12 cellular contexts compared by ENCODE assay signal in genomic region chr10:28411648-28412047, GRCh38.
DNase-seq lines count a peak whose midpoint lies in the region; ATAC-seq and TF ChIP-seq lines count a peak whose summit lies in the region.
"Had no signal": no experiment of that assay in that cellular context is flagged by ENCODE, and none has a peak within 500 bp of the region (broad histone marks: within the 10 kb centered on the region; RNA-seq: fewer than 3 reads in every experiment).

No MANE protein-coding gene starts in this region.

- CTCF ChIA-PET in CD8-positive, alpha-beta T cell (lab: Charles Lee), result no interaction called here
- CTCF ChIA-PET in WTC11 (lab: Charles Lee), result no interaction called here

- no peaks in the 10 kb centered on the region for H3K36me3 ChIP-seq in CD8-positive, alpha-beta T cell (ENCODE audit: insufficient read depth, low read length)
- H3K36me3 ChIP-seq: ascending aorta, vagina had no signal

- no peaks in the 10 kb centered on the region for H3K4me1 ChIP-seq in CD8-positive, alpha-beta T cell (ENCODE audit: insufficient read depth, low read length)
- H3K4me1 ChIP-seq: ascending aorta, vagina had no signal

- no peak overlapping the region for H3K27ac Mint-ChIP-seq in stimulated activated naive B cell treated with anti-CD40 and anti-IgM and Interleukin-4, amounts not matched to agents 10 μg/mL and 1 μg/mL and 100 μg/mL, for 72 hours
- no peak overlapping the region for H3K27ac Mint-ChIP-seq in CD8-positive, alpha-beta T cell
- H3K27ac Mint-ChIP-seq in WTC11, result no peak overlapping the region

- intact Hi-C loops in CD8-positive, alpha-beta T cell (cut with DNase I, micrococcal nuclease), result no loop called here

- H3K36me3 Mint-ChIP-seq in activated T-cell treated with anti-CD3 and anti-CD28 coated beads, Interleukin-2, amount 50 U/mL, for 4 hours (ENCODE audit: insufficient read depth), result no peaks in the 10 kb centered on the region
- peaks cover 0 to 8% of the 10 kb centered on the region in 2 donors for H3K36me3 Mint-ChIP-seq in stimulated activated naive B cell treated with anti-CD40 and anti-IgM and Interleukin-4, amounts not matched to agents 10 μg/mL and 1 μg/mL and 100 μg/mL, for 72 hours
- no peaks in the 10 kb centered on the region for H3K36me3 Mint-ChIP-seq in CD8-positive, alpha-beta T cell
- H3K36me3 Mint-ChIP-seq in WTC11, result peaks cover 7% of the 10 kb centered on the region

- no peaks in the 10 kb centered on the region for H3K27me3 ChIP-seq in CD8-positive, alpha-beta T cell (ENCODE audit: insufficient read depth, low read length)
- H3K27me3 ChIP-seq: ascending aorta, vagina had no signal

- POLR2A ChIA-PET in CD8-positive, alpha-beta T cell (lab: Charles Lee), result no interaction called here
- POLR2A ChIA-PET in WTC11 (lab: Charles Lee), result no interaction called here

- H3K4me3 Mint-ChIP-seq in activated T-cell treated with anti-CD3 and anti-CD28 coated beads, Interleukin-2, amount 50 U/mL, for 4 hours, result no peak overlapping the region
- H3K4me3 Mint-ChIP-seq in stimulated activated naive B cell treated with anti-CD40 and anti-IgM and Interleukin-4, amounts not matched to agents 10 μg/mL and 1 μg/mL and 100 μg/mL, for 72 hours, result no peak overlapping the region
- H3K4me3 Mint-ChIP-seq in CD8-positive, alpha-beta T cell, result no peak overlapping the region
- H3K4me3 Mint-ChIP-seq in WTC11, result no peak overlapping the region

- ATAC-seq in HG02623 (IDR thresholded peaks at IDR 0.05; ENCODE audit: unreplicated experiment) (peak; percentile 43), WTC11 (no peak)
- ATAC-seq in activated T-cell treated with anti-CD3 and anti-CD28 coated beads, Interleukin-2, amount 50 U/mL, for 4 hours, result peak; percentile 66 to 75
- peak; percentile 92 to 95 for ATAC-seq in stimulated activated naive B cell treated with anti-CD40 and anti-IgM and Interleukin-4, amounts not matched to agents 10 μg/mL and 1 μg/mL and 100 μg/mL, for 72 hours (replicated peaks)
- ATAC-seq in CD8-positive, alpha-beta T cell, result no peak

- no peak overlapping the region for H3K4me3 ChIP-seq in CD8-positive, alpha-beta T cell (ENCODE audit: low read depth, low read length)
- H3K4me3 ChIP-seq: ascending aorta, vagina had no signal

- H3K27me3 Mint-ChIP-seq in activated T-cell treated with anti-CD3 and anti-CD28 coated beads, Interleukin-2, amount 50 U/mL, for 4 hours (ENCODE audit: low read depth), result peaks cover 11% of the 10 kb centered on the region
- H3K27me3 Mint-ChIP-seq in stimulated activated naive B cell treated with anti-CD40 and anti-IgM and Interleukin-4, amounts not matched to agents 10 μg/mL and 1 μg/mL and 100 μg/mL, for 72 hours, result peaks cover 20 to 27% of the 10 kb centered on the region in 2 donors
- H3K27me3 Mint-ChIP-seq in CD8-positive, alpha-beta T cell (ENCODE audit: low read depth), result peaks cover 24% of the 10 kb centered on the region
- peaks cover 4% of the 10 kb centered on the region for H3K27me3 Mint-ChIP-seq in WTC11 (ENCODE audit: low read depth)

- H3K27ac ChIP-seq in CD8-positive, alpha-beta T cell (ENCODE audit: low read depth, low read length), result no peak overlapping the region
- H3K27ac ChIP-seq: ascending aorta had no signal

- H3K9me3 Mint-ChIP-seq in activated T-cell treated with anti-CD3 and anti-CD28 coated beads, Interleukin-2, amount 50 U/mL, for 4 hours, result no peaks in the 10 kb centered on the region
- H3K9me3 Mint-ChIP-seq in stimulated activated naive B cell treated with anti-CD40 and anti-IgM and Interleukin-4, amounts not matched to agents 10 μg/mL and 1 μg/mL and 100 μg/mL, for 72 hours, result peaks cover 4 to 10% of the 10 kb centered on the region in 2 donors
- peaks cover 2% of the 10 kb centered on the region for H3K9me3 Mint-ChIP-seq in CD8-positive, alpha-beta T cell
- H3K9me3 Mint-ChIP-seq in WTC11, result peaks cover 47% of the 10 kb centered on the region

- no peaks in the 10 kb centered on the region for H3K4me1 Mint-ChIP-seq in activated T-cell treated with anti-CD3 and anti-CD28 coated beads, Interleukin-2, amount 50 U/mL, for 4 hours (ENCODE audit: low read depth)
- peaks cover 13 to 22% of the 10 kb centered on the region in 2 donors for H3K4me1 Mint-ChIP-seq in stimulated activated naive B cell treated with anti-CD40 and anti-IgM and Interleukin-4, amounts not matched to agents 10 μg/mL and 1 μg/mL and 100 μg/mL, for 72 hours
- H3K4me1 Mint-ChIP-seq in CD8-positive, alpha-beta T cell (ENCODE audit: low read depth), result no peaks in the 10 kb centered on the region
- H3K4me1 Mint-ChIP-seq in WTC11, result no peaks in the 10 kb centered on the region

- H3K9me3 ChIP-seq in CD8-positive, alpha-beta T cell (ENCODE audit: low read length), result no peaks in the 10 kb centered on the region
- H3K9me3 ChIP-seq: vagina had no signal

- TF ChIP-seq CTCF in CD8-positive, alpha-beta T cell (IDR thresholded peaks at IDR 0.05), result no peak
- no peak for TF ChIP-seq CTCF in WTC11 (IDR thresholded peaks at IDR 0.05)

- DNase-seq in activated T-cell treated with anti-CD3 and anti-CD28 coated beads for 48 hours (ENCODE audit: low read depth) (peak; percentile 15), activated T-cell treated with anti-CD3 and anti-CD28 coated beads for 4 hours (no peak), NCI-H1105 (lab: John Stamatoyannopoulos, UW) (no peak), WTC11 (ENCODE audit: low spot score) (no peak)
- DNase-seq in activated T-cell treated with anti-CD3 and anti-CD28 coated beads, Interleukin-2, amount 50 U/mL, for 4 hours, result no peak
- peak; percentile 21 for DNase-seq in stimulated activated naive B cell treated with anti-CD40 and anti-IgM and Interleukin-4, amounts not matched to agents 10 μg/mL and 1 μg/mL and 100 μg/mL, for 72 hours
- DNase-seq in CD8-positive, alpha-beta T cell, result no peak
- DNase-seq: NCI-H1092, occipital lobe had no signal

TF ChIP-seq in WTC11, 78 proteins besides CTCF, POLR2A, EP300 and RAD21:
- TF ChIP-seq HMGA2 (CRISPR knock-in tag; IDR thresholded peaks at IDR 0.05) (no peak), ELF4 (CRISPR knock-in tag; IDR thresholded peaks at IDR 0.05; ENCODE audit: low read depth) (no peak), ZNF232 (CRISPR knock-in tag; IDR thresholded peaks at IDR 0.05) (no peak), NR2C2 (CRISPR knock-in tag; IDR thresholded peaks at IDR 0.05) (no peak), CREM (CRISPR knock-in tag; IDR thresholded peaks at IDR 0.05) (no peak), SOX15 (CRISPR knock-in tag; IDR thresholded peaks at IDR 0.05) (no peak), CBFB (CRISPR knock-in tag; IDR thresholded peaks at IDR 0.05; ENCODE audit: low read depth) (no peak), PRDM15 (CRISPR knock-in tag; IDR thresholded peaks at IDR 0.05) (no peak)

Comparison
In these comparisons a context has a peak if more than half of its experiments do, and no peak if none do; other contexts are left out.
1. DNase-seq: peak in activated T-cell treated with anti-CD3 and anti-CD28 coated beads for 48 hours (single experiment) and stimulated activated naive B cell treated with anti-CD40 and anti-IgM and Interleukin-4, amounts not matched to agents 10 μg/mL and 1 μg/mL and 100 μg/mL, for 72 hours (single experiment); none in activated T-cell treated with anti-CD3 and anti-CD28 coated beads for 4 hours (single experiment), activated T-cell treated with anti-CD3 and anti-CD28 coated beads, Interleukin-2, amount 50 U/mL, for 4 hours (single experiment), CD8-positive, alpha-beta T cell (0 of 7), NCI-H1105 (single experiment) and WTC11 (single experiment).
2. ATAC-seq: peak in HG02623 (single experiment), activated T-cell treated with anti-CD3 and anti-CD28 coated beads, Interleukin-2, amount 50 U/mL, for 4 hours (2 of 2) and stimulated activated naive B cell treated with anti-CD40 and anti-IgM and Interleukin-4, amounts not matched to agents 10 μg/mL and 1 μg/mL and 100 μg/mL, for 72 hours (2 of 2); none in CD8-positive, alpha-beta T cell (single experiment) and WTC11 (single experiment).